Comparison of ENCODE assay signal across 1 cellular context in the genomic region with DNA sequence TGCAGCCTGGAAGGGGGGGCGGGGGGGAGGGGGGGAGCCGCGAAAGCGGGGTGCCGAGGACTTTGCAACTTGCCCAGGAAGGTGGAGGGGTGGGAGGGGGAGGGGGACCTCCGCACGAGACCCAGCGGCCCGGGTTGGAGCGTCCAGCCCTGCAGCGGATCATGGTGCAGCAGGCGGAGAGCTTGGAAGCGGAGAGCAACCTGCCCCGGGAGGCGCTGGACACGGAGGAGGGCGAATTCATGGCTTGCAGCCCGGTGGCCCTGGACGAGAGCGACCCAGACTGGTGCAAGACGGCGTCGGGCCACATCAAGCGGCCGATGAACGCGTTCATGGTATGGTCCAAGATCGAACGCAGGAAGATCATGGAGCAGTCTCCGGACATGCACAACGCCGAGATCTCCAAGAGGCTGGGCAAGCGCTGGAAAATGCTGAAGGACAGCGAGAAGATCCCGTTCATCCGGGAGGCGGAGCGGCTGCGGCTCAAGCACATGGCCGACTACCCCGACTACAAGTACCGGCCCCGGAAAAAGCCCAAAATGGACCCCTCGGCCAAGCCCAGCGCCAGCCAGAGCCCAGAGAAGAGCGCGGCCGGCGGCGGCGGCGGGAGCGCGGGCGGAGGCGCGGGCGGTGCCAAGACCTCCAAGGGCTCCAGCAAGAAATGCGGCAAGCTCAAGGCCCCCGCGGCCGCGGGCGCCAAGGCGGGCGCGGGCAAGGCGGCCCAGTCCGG.
TF ChIP-seq lines count a peak whose summit lies in the region.

No MANE protein-coding gene starts in this region.

TF ChIP-seq in H1, 55 proteins besides CTCF, POLR2A, EP300 and RAD21 (continued from another document):
- TF ChIP-seq, protein P1, sequence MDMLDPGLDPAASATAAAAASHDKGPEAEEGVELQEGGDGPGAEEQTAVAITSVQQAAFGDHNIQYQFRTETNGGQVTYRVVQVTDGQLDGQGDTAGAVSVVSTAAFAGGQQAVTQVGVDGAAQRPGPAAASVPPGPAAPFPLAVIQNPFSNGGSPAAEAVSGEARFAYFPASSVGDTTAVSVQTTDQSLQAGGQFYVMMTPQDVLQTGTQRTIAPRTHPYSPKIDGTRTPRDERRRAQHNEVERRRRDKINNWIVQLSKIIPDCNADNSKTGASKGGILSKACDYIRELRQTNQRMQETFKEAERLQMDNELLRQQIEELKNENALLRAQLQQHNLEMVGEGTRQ (IDR thresholded peaks at IDR 0.05; ENCODE audit: low read length) = no peak
- TF ChIP-seq POLR2AphosphoS5 (IDR thresholded peaks at IDR 0.05; ENCODE audit: low read depth, low read length) (0 out of 2 replicates have a peak, but pooled peaks have one; percentile 72), HDAC6 (IDR thresholded peaks at IDR 0.05; ENCODE audit: low read depth, low read length) (no peak), SP1 (IDR thresholded peaks at IDR 0.05; ENCODE audit: low read depth, low read length) (no peak), JUND (IDR thresholded peaks at IDR 0.05; ENCODE audit: low read length) (no peak), BCL11A (IDR thresholded peaks at IDR 0.05; ENCODE audit: low read depth in 2 of 2, low read length in 2 of 2) (no peak), SP2 (IDR thresholded peaks at IDR 0.05; ENCODE audit: low read length) (no peak), BRCA1 (IDR thresholded peaks at IDR 0.05; ENCODE audit: low read depth, low read length) (no peak), JUN (IDR thresholded peaks at IDR 0.05; ENCODE audit: low read depth, low read length) (no peak), ZNF274 (IDR thresholded peaks at IDR 0.05; ENCODE audit: borderline replicate concordance, extremely low read depth, low read length) (no peak), GTF2F1 (IDR thresholded peaks at IDR 0.05; ENCODE audit: borderline replicate concordance, low read depth, low read length) (no peak), CTBP2 (IDR thresholded peaks at IDR 0.05; ENCODE audit: borderline replicate concordance, insufficient read depth, insufficient read length, low read length) (no peak), TCF12 (IDR thresholded peaks at IDR 0.05; ENCODE audit: low read depth, low read length) (no peak), KDM4A (IDR thresholded peaks at IDR 0.05; ENCODE audit: low read depth, low read length, severe bottlenecking) (peak; percentile 32), KDM1A (IDR thresholded peaks at IDR 0.05; ENCODE audit: borderline replicate concordance, low read length) (no peak), CREB1 (IDR thresholded peaks at IDR 0.05) (no peak), YY1 (IDR thresholded peaks at IDR 0.05; ENCODE audit: low read depth, low read length) (no peak), TBP (IDR thresholded peaks at IDR 0.05; ENCODE audit: low read depth, low read length) (no peak), TAF7 (optimal IDR thresholded peaks at IDR 0.05; ENCODE audit: borderline replicate concordance, low read depth, low read length) (peak; percentile 5), SIX5 (IDR thresholded peaks at IDR 0.05; ENCODE audit: low read depth, low read length) (no peak), KDM5A (IDR thresholded peaks at IDR 0.05; ENCODE audit: low read length) (no peak), SAP30 (IDR thresholded peaks at IDR 0.05; ENCODE audit: insufficient read depth, insufficient replicate concordance, low read length) (peak; percentile 46), ASH2L (IDR thresholded peaks at IDR 0.05; ENCODE audit: low read length) (no peak), FOSL1 (IDR thresholded peaks at IDR 0.05; ENCODE audit: insufficient read depth, low read depth, low read length) (no peak), MAFK (IDR thresholded peaks at IDR 0.05; ENCODE audit: low read depth, low read length) (no peak), BACH1 (IDR thresholded peaks at IDR 0.05; ENCODE audit: low read length) (no peak), CBX5 (IDR thresholded peaks at IDR 0.05; ENCODE audit: low read depth, low read length) (no peak), PHF8 (conservative IDR thresholded peaks at IDR 0.05; ENCODE audit: low read depth, low read length) (no peak), HDAC2 (IDR thresholded peaks at IDR 0.05; ENCODE audit: borderline replicate concordance in 1 of 2, low read depth in 2 of 2, low read length in 2 of 2) (0 out of 4 replicates have a peak, but pooled peaks of 1 of the 2 experiments have one; percentile 4)
- TF ChIP-seq, protein P2, sequence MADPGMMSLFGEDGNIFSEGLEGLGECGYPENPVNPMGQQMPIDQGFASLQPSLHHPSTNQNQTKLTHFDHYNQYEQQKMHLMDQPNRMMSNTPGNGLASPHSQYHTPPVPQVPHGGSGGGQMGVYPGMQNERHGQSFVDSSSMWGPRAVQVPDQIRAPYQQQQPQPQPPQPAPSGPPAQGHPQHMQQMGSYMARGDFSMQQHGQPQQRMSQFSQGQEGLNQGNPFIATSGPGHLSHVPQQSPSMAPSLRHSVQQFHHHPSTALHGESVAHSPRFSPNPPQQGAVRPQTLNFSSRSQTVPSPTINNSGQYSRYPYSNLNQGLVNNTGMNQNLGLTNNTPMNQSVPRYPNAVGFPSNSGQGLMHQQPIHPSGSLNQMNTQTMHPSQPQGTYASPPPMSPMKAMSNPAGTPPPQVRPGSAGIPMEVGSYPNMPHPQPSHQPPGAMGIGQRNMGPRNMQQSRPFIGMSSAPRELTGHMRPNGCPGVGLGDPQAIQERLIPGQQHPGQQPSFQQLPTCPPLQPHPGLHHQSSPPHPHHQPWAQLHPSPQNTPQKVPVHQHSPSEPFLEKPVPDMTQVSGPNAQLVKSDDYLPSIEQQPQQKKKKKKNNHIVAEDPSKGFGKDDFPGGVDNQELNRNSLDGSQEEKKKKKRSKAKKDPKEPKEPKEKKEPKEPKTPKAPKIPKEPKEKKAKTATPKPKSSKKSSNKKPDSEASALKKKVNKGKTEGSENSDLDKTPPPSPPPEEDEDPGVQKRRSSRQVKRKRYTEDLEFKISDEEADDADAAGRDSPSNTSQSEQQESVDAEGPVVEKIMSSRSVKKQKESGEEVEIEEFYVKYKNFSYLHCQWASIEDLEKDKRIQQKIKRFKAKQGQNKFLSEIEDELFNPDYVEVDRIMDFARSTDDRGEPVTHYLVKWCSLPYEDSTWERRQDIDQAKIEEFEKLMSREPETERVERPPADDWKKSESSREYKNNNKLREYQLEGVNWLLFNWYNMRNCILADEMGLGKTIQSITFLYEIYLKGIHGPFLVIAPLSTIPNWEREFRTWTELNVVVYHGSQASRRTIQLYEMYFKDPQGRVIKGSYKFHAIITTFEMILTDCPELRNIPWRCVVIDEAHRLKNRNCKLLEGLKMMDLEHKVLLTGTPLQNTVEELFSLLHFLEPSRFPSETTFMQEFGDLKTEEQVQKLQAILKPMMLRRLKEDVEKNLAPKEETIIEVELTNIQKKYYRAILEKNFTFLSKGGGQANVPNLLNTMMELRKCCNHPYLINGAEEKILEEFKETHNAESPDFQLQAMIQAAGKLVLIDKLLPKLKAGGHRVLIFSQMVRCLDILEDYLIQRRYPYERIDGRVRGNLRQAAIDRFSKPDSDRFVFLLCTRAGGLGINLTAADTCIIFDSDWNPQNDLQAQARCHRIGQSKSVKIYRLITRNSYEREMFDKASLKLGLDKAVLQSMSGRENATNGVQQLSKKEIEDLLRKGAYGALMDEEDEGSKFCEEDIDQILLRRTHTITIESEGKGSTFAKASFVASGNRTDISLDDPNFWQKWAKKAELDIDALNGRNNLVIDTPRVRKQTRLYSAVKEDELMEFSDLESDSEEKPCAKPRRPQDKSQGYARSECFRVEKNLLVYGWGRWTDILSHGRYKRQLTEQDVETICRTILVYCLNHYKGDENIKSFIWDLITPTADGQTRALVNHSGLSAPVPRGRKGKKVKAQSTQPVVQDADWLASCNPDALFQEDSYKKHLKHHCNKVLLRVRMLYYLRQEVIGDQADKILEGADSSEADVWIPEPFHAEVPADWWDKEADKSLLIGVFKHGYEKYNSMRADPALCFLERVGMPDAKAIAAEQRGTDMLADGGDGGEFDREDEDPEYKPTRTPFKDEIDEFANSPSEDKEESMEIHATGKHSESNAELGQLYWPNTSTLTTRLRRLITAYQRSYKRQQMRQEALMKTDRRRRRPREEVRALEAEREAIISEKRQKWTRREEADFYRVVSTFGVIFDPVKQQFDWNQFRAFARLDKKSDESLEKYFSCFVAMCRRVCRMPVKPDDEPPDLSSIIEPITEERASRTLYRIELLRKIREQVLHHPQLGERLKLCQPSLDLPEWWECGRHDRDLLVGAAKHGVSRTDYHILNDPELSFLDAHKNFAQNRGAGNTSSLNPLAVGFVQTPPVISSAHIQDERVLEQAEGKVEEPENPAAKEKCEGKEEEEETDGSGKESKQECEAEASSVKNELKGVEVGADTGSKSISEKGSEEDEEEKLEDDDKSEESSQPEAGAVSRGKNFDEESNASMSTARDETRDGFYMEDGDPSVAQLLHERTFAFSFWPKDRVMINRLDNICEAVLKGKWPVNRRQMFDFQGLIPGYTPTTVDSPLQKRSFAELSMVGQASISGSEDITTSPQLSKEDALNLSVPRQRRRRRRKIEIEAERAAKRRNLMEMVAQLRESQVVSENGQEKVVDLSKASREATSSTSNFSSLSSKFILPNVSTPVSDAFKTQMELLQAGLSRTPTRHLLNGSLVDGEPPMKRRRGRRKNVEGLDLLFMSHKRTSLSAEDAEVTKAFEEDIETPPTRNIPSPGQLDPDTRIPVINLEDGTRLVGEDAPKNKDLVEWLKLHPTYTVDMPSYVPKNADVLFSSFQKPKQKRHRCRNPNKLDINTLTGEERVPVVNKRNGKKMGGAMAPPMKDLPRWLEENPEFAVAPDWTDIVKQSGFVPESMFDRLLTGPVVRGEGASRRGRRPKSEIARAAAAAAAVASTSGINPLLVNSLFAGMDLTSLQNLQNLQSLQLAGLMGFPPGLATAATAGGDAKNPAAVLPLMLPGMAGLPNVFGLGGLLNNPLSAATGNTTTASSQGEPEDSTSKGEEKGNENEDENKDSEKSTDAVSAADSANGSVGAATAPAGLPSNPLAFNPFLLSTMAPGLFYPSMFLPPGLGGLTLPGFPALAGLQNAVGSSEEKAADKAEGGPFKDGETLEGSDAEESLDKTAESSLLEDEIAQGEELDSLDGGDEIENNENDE (IDR thresholded peaks at IDR 0.05; ENCODE audit: insufficient replicate concordance, low read length) = no peak
- TF ChIP-seq, protein P3, sequence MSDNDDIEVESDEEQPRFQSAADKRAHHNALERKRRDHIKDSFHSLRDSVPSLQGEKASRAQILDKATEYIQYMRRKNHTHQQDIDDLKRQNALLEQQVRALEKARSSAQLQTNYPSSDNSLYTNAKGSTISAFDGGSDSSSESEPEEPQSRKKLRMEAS (IDR thresholded peaks at IDR 0.05) = no peak; the same call in 1 of the 2 replicates
- TF ChIP-seq, protein P4, sequence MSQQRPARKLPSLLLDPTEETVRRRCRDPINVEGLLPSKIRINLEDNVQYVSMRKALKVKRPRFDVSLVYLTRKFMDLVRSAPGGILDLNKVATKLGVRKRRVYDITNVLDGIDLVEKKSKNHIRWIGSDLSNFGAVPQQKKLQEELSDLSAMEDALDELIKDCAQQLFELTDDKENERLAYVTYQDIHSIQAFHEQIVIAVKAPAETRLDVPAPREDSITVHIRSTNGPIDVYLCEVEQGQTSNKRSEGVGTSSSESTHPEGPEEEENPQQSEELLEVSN (IDR thresholded peaks at IDR 0.05) = no peak; the same call in 1 of the 2 replicates
- TF ChIP-seq, protein P5, sequence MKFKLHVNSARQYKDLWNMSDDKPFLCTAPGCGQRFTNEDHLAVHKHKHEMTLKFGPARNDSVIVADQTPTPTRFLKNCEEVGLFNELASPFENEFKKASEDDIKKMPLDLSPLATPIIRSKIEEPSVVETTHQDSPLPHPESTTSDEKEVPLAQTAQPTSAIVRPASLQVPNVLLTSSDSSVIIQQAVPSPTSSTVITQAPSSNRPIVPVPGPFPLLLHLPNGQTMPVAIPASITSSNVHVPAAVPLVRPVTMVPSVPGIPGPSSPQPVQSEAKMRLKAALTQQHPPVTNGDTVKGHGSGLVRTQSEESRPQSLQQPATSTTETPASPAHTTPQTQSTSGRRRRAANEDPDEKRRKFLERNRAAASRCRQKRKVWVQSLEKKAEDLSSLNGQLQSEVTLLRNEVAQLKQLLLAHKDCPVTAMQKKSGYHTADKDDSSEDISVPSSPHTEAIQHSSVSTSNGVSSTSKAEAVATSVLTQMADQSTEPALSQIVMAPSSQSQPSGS (IDR thresholded peaks at IDR 0.05; ENCODE audit: low read length) = no peak
